In genomic region chr5:100614308-100614707, GRCh38 we compare ENCODE assay signal across 2 cellular contexts.
TF ChIP-seq lines count a peak whose summit lies in the region.

No MANE protein-coding gene starts in this region.

TF ChIP-seq in HepG2, 621 proteins besides CTCF, POLR2A, EP300 and RAD21 (continued from another document and continues in another):
- TF ChIP-seq ZNF318 (CRISPR knock-in tag; IDR thresholded peaks at IDR 0.05), result no peak
- TF ChIP-seq ZNF644 (CRISPR knock-in tag; IDR thresholded peaks at IDR 0.05; ENCODE audit: low read depth), result no peak
- no peak for TF ChIP-seq ZUFSP (CRISPR knock-in tag; IDR thresholded peaks at IDR 0.05; ENCODE audit: borderline replicate concordance)
- TF ChIP-seq PBX2 (CRISPR knock-in tag; IDR thresholded peaks at IDR 0.05), result no peak
- TF ChIP-seq MAFF (IDR thresholded peaks at IDR 0.05; ENCODE audit: low read depth, low read length), result 0 out of 2 replicates have a peak, but pooled peaks have one; percentile 32

TF ChIP-seq in A549, 52 proteins besides CTCF, POLR2A, EP300 and RAD21:
- no peak for TF ChIP-seq BCL3 (IDR thresholded peaks at IDR 0.05)
- no peak for TF ChIP-seq JUN (IDR thresholded peaks at IDR 0.05)
- TF ChIP-seq FOXS1 (CRISPR knock-in tag; IDR thresholded peaks at IDR 0.05), result no peak
- no peak for TF ChIP-seq FOSL2 (IDR thresholded peaks at IDR 0.05)
- TF ChIP-seq FOSL2 (CRISPR knock-in tag; IDR thresholded peaks at IDR 0.05), result no peak
- TF ChIP-seq MAZ (IDR thresholded peaks at IDR 0.05; ENCODE audit: borderline replicate concordance, low read depth, low read length), result no peak
- peak; percentile 59 for TF ChIP-seq MAFK (IDR thresholded peaks at IDR 0.05; ENCODE audit: partially characterized antibody)
